Comparison of ENCODE assay signal across 8 cellular contexts in the genomic region with DNA sequence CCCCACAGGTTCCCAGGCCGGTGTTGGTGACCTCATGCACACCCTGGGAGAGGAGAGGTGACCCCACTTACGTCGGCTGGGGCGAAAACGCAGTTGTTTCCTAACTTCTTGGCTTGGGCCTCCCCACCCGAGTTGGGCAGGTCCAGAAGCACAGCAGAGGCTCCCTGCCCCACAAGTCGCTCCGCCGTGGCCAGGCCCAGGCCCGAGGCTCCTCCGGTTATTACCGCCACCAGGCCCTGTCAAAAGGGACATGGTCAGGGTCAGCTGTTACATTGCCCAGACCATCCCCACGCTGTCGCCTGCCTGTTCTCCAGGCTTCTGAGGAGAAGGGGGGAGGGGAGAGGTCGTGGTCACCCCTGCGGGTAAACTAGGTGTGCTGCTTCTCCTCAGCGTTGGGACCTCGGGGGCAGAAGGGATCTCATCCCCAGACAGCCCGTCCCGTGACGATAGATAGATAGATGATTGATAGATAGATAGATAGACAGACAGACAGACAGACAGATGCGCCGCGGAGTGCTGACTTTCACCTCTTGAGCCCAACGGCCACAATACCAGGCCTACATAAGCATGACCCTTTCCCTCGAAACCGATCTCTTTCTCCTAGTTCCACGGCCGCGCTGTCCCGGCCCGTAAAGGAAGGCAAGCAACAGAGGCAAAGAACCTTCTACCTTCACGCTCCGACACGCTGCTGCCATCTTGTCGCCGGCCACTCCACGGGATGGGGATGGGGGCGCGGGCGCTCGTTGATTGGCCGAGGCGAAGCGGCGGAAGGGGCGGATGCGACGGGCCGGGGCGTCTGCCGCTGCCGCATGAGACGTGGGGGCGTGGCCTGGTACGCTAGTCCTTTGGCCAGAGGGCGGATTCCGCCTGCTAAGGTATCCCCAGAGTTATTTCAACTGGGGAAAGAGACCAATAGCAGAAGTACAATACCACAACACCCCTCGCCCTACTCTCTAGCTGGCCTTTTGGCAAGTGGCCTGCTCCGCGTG. TPM values are rescaled to one million over a fixed set of nuclear protein-coding genes. Genes with fewer than 3 reads are reported as not detected.
DNase-seq lines count a peak whose midpoint lies in the region; ATAC-seq and TF ChIP-seq lines count a peak whose summit lies in the region.

HSD17B10 (minus strand) TSS at position 720 of the 989 bp plus-strand sequence; CDS start at position 695, 25 bp downstream.

- no peaks in the 10 kb centered on the region for H3K27me3 ChIP-seq in CD4-positive, CD25-positive, alpha-beta regulatory T cell (ENCODE audit: control insufficient read depth, insufficient read depth, low read length)
- H3K27me3 ChIP-seq in ectodermal cell (ENCODE audit: control insufficient read depth, insufficient read depth, low read length, poor library complexity, severe bottlenecking) (peaks cover 3% of the 10 kb centered on the region), lung (ENCODE audit: control insufficient read depth, insufficient read depth) (no peaks in the 10 kb centered on the region)

- peak; percentile 82 to 91 (median 83) for DNase-seq in CD4-positive, CD25-positive, alpha-beta regulatory T cell
- peak; percentile 85 for DNase-seq in HK-2 (ENCODE audit: unreplicated experiment)
- DNase-seq in NK-92 (lab: John Stamatoyannopoulos, UW; ENCODE audit: unreplicated experiment), result peak; percentile 5
- peak; percentile 51 to 77 for DNase-seq in activated CD8-positive, alpha-beta memory T cell treated with anti-CD3 and anti-CD28 coated beads for 1 hour (ENCODE audit: extremely low read depth in 1 of 2, low read depth in 1 of 2)
- peak; percentile 89 for DNase-seq in lung (ENCODE audit: low spot score)
- DNase-seq in stimulated activated CD4-positive, alpha-beta T cell treated with anti-CD3 and anti-CD28 coated beads, TNF-alpha, amount 100 ng/mL, for 48 hours (ENCODE audit: low read depth in 3 of 3), result peak; percentile 73 to 88 (median 74)

- H3K9me3 ChIP-seq in CD4-positive, CD25-positive, alpha-beta regulatory T cell (ENCODE audit: control insufficient read depth in 2 of 2, low read length in 2 of 2), result no peaks in the 10 kb centered on the region
- H3K9me3 ChIP-seq in ectodermal cell (ENCODE audit: control insufficient read depth, low read length), result no peaks in the 10 kb centered on the region
- H3K9me3 ChIP-seq in lung (ENCODE audit: control insufficient read depth in 2 of 2, insufficient read depth in 1 of 2, low read length in 1 of 2), result peaks cover 0 to 1% of the 10 kb centered on the region in 2 donors

- peak within 1 kb of the TSS; percentile 80 to 98 (median 94) for H3K27ac Mint-ChIP-seq in CD4-positive, CD25-positive, alpha-beta regulatory T cell

- TF ChIP-seq CTCF in lung (IDR thresholded peaks at IDR 0.05; ENCODE audit: control extremely low read depth, extremely low read depth), result no peak

- peaks cover 5 to 31% (median 19%) of the 10 kb centered on the region in 4 donors for H3K4me1 Mint-ChIP-seq in CD4-positive, CD25-positive, alpha-beta regulatory T cell

- H3K27ac ChIP-seq in CD4-positive, CD25-positive, alpha-beta regulatory T cell (ENCODE audit: insufficient read depth, low read length, poor library complexity, severe bottlenecking), result peak within 1 kb of the TSS; percentile 74
- H3K27ac ChIP-seq in ectodermal cell (ENCODE audit: insufficient read depth, low read depth, low read length, poor library complexity, severe bottlenecking) (no peak within 1 kb of the TSS), lung (ENCODE audit: low read depth in 1 of 2, low read length in 1 of 2) (peak within 1 kb of the TSS; percentile 75 to 79)

- peaks cover 15% of the 10 kb centered on the region for H3K36me3 ChIP-seq in CD4-positive, CD25-positive, alpha-beta regulatory T cell (ENCODE audit: control insufficient read depth, insufficient read depth, low read length)
- H3K36me3 ChIP-seq in ectodermal cell (ENCODE audit: control insufficient read depth, insufficient read depth, low read length) (no peaks in the 10 kb centered on the region), lung (ENCODE audit: control insufficient read depth in 2 of 2, insufficient read depth in 2 of 2, low read length in 2 of 2) (peaks cover 4 to 11% of the 10 kb centered on the region in 2 donors)

- H3K4me3 ChIP-seq in CD4-positive, CD25-positive, alpha-beta regulatory T cell (ENCODE audit: low read depth, low read length), result peak within 1 kb of the TSS; percentile 84
- H3K4me3 ChIP-seq in ectodermal cell (ENCODE audit: insufficient read depth, low read depth, low read length) (peak within 1 kb of the TSS; percentile 68), lung (peak within 1 kb of the TSS; percentile 49)

- WGBS in ectodermal cell, 2 experiments, result 6% methylated on average over 58 to 60 of the region's 61 CpGs
- WGBS in lung, 2 donors, result 21 to 26% methylated on average over 27 to 61 of the region's 61 CpGs

- H3K4me3 Mint-ChIP-seq in CD4-positive, CD25-positive, alpha-beta regulatory T cell, result peak within 1 kb of the TSS; percentile 88 to 96 (median 94)

- peaks cover 9% of the 10 kb centered on the region for H3K36me3 Mint-ChIP-seq in CD4-positive, CD25-positive, alpha-beta regulatory T cell

- ATAC-seq in CD4-positive, CD25-positive, alpha-beta regulatory T cell (ENCODE audit: low read depth in 2 of 2), result peak; percentile 97 to 98
- peak; percentile 97 for ATAC-seq in GM19452 (IDR thresholded peaks at IDR 0.05; ENCODE audit: unreplicated experiment)
- ATAC-seq in lung (ENCODE audit: insufficient read depth, low FRiP score), result peak; percentile 96

- no peaks in the 10 kb centered on the region for H3K9me3 Mint-ChIP-seq in CD4-positive, CD25-positive, alpha-beta regulatory T cell

- H3K27me3 Mint-ChIP-seq in CD4-positive, CD25-positive, alpha-beta regulatory T cell, result no peaks in the 10 kb centered on the region

- peaks cover 12% of the 10 kb centered on the region for H3K4me1 ChIP-seq in CD4-positive, CD25-positive, alpha-beta regulatory T cell (ENCODE audit: control insufficient read depth, insufficient read depth, low read length, poor library complexity, severe bottlenecking)
- H3K4me1 ChIP-seq in ectodermal cell (ENCODE audit: control insufficient read depth, insufficient read depth, low read length), result no peaks in the 10 kb centered on the region
- no peaks in the 10 kb centered on the region for H3K4me1 ChIP-seq in lung (ENCODE audit: control insufficient read depth in 2 of 2, insufficient read depth in 2 of 2, low read length in 2 of 2)

RNA-seq across cellular contexts. Expression of gene HSD17B10, which starts in this region (rescaled TPM):
- 54.5 TPM for total RNA-seq in CD4-positive, CD25-positive, alpha-beta regulatory T cell
- 100 to 1,000 TPM; 133 to 155 (median 147) TPM for polyA plus RNA-seq in CD4-positive, CD25-positive, alpha-beta regulatory T cell
- polyA plus RNA-seq in ectodermal cell (2013, experiment 1 of 4), result 106 TPM
- polyA plus RNA-seq in ectodermal cell (2013, experiment 2 of 4), result 95.0 TPM
- polyA plus RNA-seq in ectodermal cell (2013, experiment 3 of 4), result 89.7 TPM
- polyA plus RNA-seq in ectodermal cell (2013, experiment 4 of 4), result 95.2 TPM
- 100 to 1,000 TPM in 1 of 2 donors, 10 to 100 TPM in 1; 28.0 to 107 TPM for total RNA-seq in lung
- 100 to 1,000 TPM in 1 of 2 donors, 10 to 100 TPM in 1; 80.2 to 118 TPM for polyA plus RNA-seq in lung

Comparison
In these comparisons a context has a peak if more than half of its experiments do, and no peak if none do; other contexts are left out.
1. DNase-seq: peak in every context shown above with its lines; median percentile 89 in lung; 85 in HK-2; 83 in CD4-positive, CD25-positive, alpha-beta regulatory T cell; 74 in stimulated activated CD4-positive, alpha-beta T cell treated with anti-CD3 and anti-CD28 coated beads, TNF-alpha, amount 100 ng/mL, for 48 hours; 64 in activated CD8-positive, alpha-beta memory T cell treated with anti-CD3 and anti-CD28 coated beads for 1 hour; 5 in NK-92.